In genomic region chr3:29279830-29280229, GRCh38 we compare ENCODE assay signal across 8 cellular contexts. TPM values are rescaled to one million over a fixed set of nuclear protein-coding genes. Genes with fewer than 3 reads are reported as not detected.
DNase-seq lines count a peak whose midpoint lies in the region; ATAC-seq and TF ChIP-seq lines count a peak whose summit lies in the region.
"Had no signal": no experiment of that assay in that cellular context is flagged by ENCODE, and none has a peak within 500 bp of the region (broad histone marks: within the 10 kb centered on the region; RNA-seq: fewer than 3 reads in every experiment).

No MANE protein-coding gene starts in this region.

- peaks cover 15% of the 10 kb centered on the region for H3K79me1 ChIP-seq in mesenchymal stem cell (replicated peaks; ENCODE audit: low read length, poor library complexity, severe bottlenecking)

- peak overlapping the region; percentile 69 for H3K27ac ChIP-seq in mesenchymal stem cell (ENCODE audit: low read length, poor library complexity, severe bottlenecking)
- H3K27ac ChIP-seq in thymus (ENCODE audit: low read depth) = peak overlapping the region; percentile 25

- no peak overlapping the region for H3K23ac ChIP-seq in mesenchymal stem cell (ENCODE audit: low read length in 2 of 2)

- peak overlapping the region; percentile 0 for H2BK120ac ChIP-seq in mesenchymal stem cell (ENCODE audit: low read depth, low read length)

- no peak overlapping the region for H3K14ac ChIP-seq in mesenchymal stem cell (ENCODE audit: low read length in 2 of 2)

- peak overlapping the region; percentile 94 for H3K9ac ChIP-seq in mesenchymal stem cell (ENCODE audit: low read length)

- H3K9me3 ChIP-seq in mesenchymal stem cell (ENCODE audit: control insufficient read depth, low read length) (no peaks in the 10 kb centered on the region), thymus (ENCODE audit: control insufficient read depth) (no peaks in the 10 kb centered on the region)

- no peaks in the 10 kb centered on the region for H3K36me3 ChIP-seq in mesenchymal stem cell (ENCODE audit: control insufficient read depth in 1 of 2, insufficient read depth in 2 of 2, low read depth in 1 of 2, low read length in 2 of 2)
- no peaks in the 10 kb centered on the region for H3K36me3 ChIP-seq in thymus (ENCODE audit: control insufficient read depth, insufficient read depth)

- no peak overlapping the region for H2BK15ac ChIP-seq in mesenchymal stem cell (ENCODE audit: low read depth, poor library complexity, severe bottlenecking)

- no peak for TF ChIP-seq CTCF in cardiac fibroblast (IDR thresholded peaks at IDR 0.05; ENCODE audit: low read depth, low read length)

- H3K18ac ChIP-seq in mesenchymal stem cell (ENCODE audit: low read depth in 1 of 2, low read length in 2 of 2) = peak overlapping the region in 1 of 2 experiments; percentile 54

- H4K91ac ChIP-seq in mesenchymal stem cell (ENCODE audit: low read length) = no peak overlapping the region

- peaks cover 2% of the 10 kb centered on the region for H3K4me1 ChIP-seq in mesenchymal stem cell (ENCODE audit: control insufficient read depth, insufficient read depth, low read depth, low read length)
- H3K4me1 ChIP-seq in thymus (ENCODE audit: control insufficient read depth, insufficient read depth, low read length) = no peaks in the 10 kb centered on the region

- H3K4me3 ChIP-seq in cardiac fibroblast (replicated peaks in 1 of 2; ENCODE audit: low read depth in 2 of 2, low read length in 2 of 2) (peak overlapping the region; percentile 73 to 74), mesenchymal stem cell (ENCODE audit: insufficient read depth in 1 of 2, low read depth in 1 of 2, low read length in 2 of 2) (peak overlapping the region in 1 of 2 experiments; percentile 85), thymus (ENCODE audit: low read length) (no peak overlapping the region)

- H2BK5ac ChIP-seq in mesenchymal stem cell (ENCODE audit: low read depth, low read length, poor library complexity, severe bottlenecking) = no peak overlapping the region

- no peak overlapping the region for H4K8ac ChIP-seq in mesenchymal stem cell (ENCODE audit: low read length)

- 62% methylated on average over 8 of the region's 8 CpGs for WGBS in mesenchymal stem cell
- 77% methylated on average over 8 of the region's 8 CpGs for WGBS in thymus

- H2BK12ac ChIP-seq in mesenchymal stem cell (ENCODE audit: low read length in 2 of 2) = no peak overlapping the region

- H3K4me2 ChIP-seq in mesenchymal stem cell (ENCODE audit: low read length, poor library complexity, severe bottlenecking) = peak overlapping the region; percentile 64

- DNase-seq in cardiac fibroblast (ENCODE audit: low read depth in 2 of 2) = peak; percentile 53 to 56
- DNase-seq in mesenchymal stem cell = peak; percentile 37
- DNase-seq in foreskin melanocyte = no peak
- DNase-seq in mucosa of gallbladder (ENCODE audit: low spot score) = no peak
- DNase-seq: NCI-H187 treated with DMSO at 0.1 percent for 48 hours had no signal

- H2AK5ac ChIP-seq in mesenchymal stem cell (ENCODE audit: low read length, severe bottlenecking) = no peak overlapping the region

- ATAC-seq in HG02678 (IDR thresholded peaks at IDR 0.05; ENCODE audit: unreplicated experiment) (peak; percentile 29), HG03175 (IDR thresholded peaks at IDR 0.05; ENCODE audit: unreplicated experiment) (no peak)

- H2AFZ ChIP-seq in mesenchymal stem cell (ENCODE audit: low read depth, low read length) = no peak overlapping the region

- H3K4ac ChIP-seq in mesenchymal stem cell (ENCODE audit: low read depth in 1 of 2, low read length in 2 of 2) = peak overlapping the region in 1 of 2 experiments; percentile 3

- H3K27me3 ChIP-seq in mesenchymal stem cell (ENCODE audit: control insufficient read depth in 1 of 2, insufficient read depth in 1 of 2, low read length in 2 of 2) = no peaks in the 10 kb centered on the region
- no peaks in the 10 kb centered on the region for H3K27me3 ChIP-seq in thymus (ENCODE audit: control insufficient read depth, insufficient read depth)

RNA-seq across cellular contexts. Expression of gene RBMS3, which starts 1.0 kb away (rescaled TPM):
- polyA plus RNA-seq in mesenchymal stem cell (2013, experiment 1 of 2) = 23.4 TPM
- polyA plus RNA-seq in mesenchymal stem cell (2013, experiment 2 of 2) = 22.6 TPM
- polyA plus RNA-seq in thymus = 12.8 TPM
- 49.6 TPM for total RNA-seq in mucosa of gallbladder

Comparison
In these comparisons a context has a peak if more than half of its experiments do, and no peak if none do; other contexts are left out.
1. DNase-seq: peak in cardiac fibroblast (2 of 2) and mesenchymal stem cell (single experiment); none in foreskin melanocyte (single experiment) and mucosa of gallbladder (single experiment).